Comparison of ENCODE assay signal across 8 cellular contexts in the genomic region with DNA sequence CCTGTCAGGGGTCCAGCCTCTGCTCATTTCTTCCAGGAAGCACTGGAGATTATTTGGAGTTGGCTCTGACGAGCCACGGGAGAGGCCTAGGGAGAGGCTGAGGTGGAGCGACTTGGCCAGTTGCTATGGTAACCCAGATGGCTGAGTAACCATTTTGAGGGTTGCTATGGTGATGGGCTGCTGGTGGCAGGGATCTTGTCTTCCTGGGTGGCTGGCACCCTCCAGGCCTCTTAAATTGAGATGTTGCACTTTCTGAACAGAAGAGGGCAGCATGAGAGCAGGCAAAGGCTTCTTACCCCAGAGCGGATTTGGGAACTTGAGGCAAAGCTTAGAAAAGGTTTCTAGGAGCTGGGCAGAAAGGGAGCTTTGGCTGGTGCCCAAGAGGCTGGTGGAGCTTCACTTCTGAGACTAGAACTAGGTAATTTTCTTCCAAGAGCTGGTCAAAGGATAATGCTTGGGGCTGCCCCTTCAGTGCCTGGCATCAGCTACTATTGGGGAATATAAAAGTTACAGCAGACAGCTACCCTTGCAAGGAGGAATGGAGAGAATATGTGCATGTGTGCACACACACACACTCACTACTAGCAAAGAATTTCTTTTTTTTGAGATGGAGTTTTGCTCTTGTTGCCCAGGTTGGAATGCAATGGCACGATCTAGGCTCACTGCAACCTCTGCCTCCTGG.
DNase-seq lines count a peak whose midpoint lies in the region; ATAC-seq and TF ChIP-seq lines count a peak whose summit lies in the region.

No MANE protein-coding gene starts in this region.

- H3K36me3 ChIP-seq in adrenal gland (replicated peaks in 1 of 2), result peaks cover 0 to 5% of the 10 kb centered on the region in 2 donors
- H3K36me3 ChIP-seq in heart right ventricle, result no peaks in the 10 kb centered on the region
- H3K36me3 ChIP-seq in prostate gland, result no peaks in the 10 kb centered on the region

- peak; percentile 84 for TF ChIP-seq CTCF in GM12872 (IDR thresholded peaks at IDR 0.05; ENCODE audit: insufficient read depth, low read depth, low read length)
- TF ChIP-seq CTCF in adrenal gland (IDR thresholded peaks at IDR 0.05), result peak; percentile 56 to 86 (median 76)
- TF ChIP-seq CTCF in heart right ventricle (IDR thresholded peaks at IDR 0.05), result peak; percentile 65 to 85 (median 73)
- peak; percentile 57 to 82 (median 74) for TF ChIP-seq CTCF in prostate gland (IDR thresholded peaks at IDR 0.05)

- H3K4me3 ChIP-seq in adrenal gland (no peak overlapping the region), heart right ventricle (no peak overlapping the region), prostate gland (no peak overlapping the region)

- 19 to 52% (median 27%) methylated on average over 2 to 5 of the region's 5 CpGs for WGBS in adrenal gland, 4 donors
- WGBS in heart right ventricle, 2 donors, result 22 to 27% methylated on average over 5 of the region's 5 CpGs
- 19% methylated on average over 5 of the region's 5 CpGs for WGBS in prostate gland

- peak overlapping the region in 1 of 5 donors; percentile 3 for H3K27ac ChIP-seq in adrenal gland
- no peak overlapping the region for H3K27ac ChIP-seq in heart right ventricle
- H3K27ac ChIP-seq in prostate gland, result no peak overlapping the region

- H3K9me3 ChIP-seq in adrenal gland (replicated peaks in 1 of 3) (no peaks in the 10 kb centered on the region), heart right ventricle (no peaks in the 10 kb centered on the region), prostate gland (no peaks in the 10 kb centered on the region)

- no peaks in the 10 kb centered on the region for H3K27me3 ChIP-seq in adrenal gland
- no peaks in the 10 kb centered on the region for H3K27me3 ChIP-seq in heart right ventricle
- no peaks in the 10 kb centered on the region for H3K27me3 ChIP-seq in prostate gland (replicated peaks; ENCODE audit: insufficient read depth)

- peaks cover 8 to 24% of the 10 kb centered on the region in 2 donors for H3K4me1 ChIP-seq in adrenal gland (replicated peaks in 1 of 2)
- peaks cover 0 to 33% (median 19%) of the 10 kb centered on the region in 9 donors for H3K4me1 ChIP-seq in heart right ventricle
- H3K4me1 ChIP-seq in prostate gland (replicated peaks), result peaks cover 11% of the 10 kb centered on the region

- intact Hi-C loops in adrenal gland (cut with DNase I) (loop anchor here in 1 of 2 donors (5.0 kb wide), 1 partner anchor 439 kb away; no protein-coding TSS in a partner anchor), heart right ventricle (cut with DNase I) (loop anchor here in 6 of 10 donors (2.0 to 10.0 kb wide), 6 partner anchors 160 to 444 kb away; a partner anchor contains a TSS), prostate gland (cut with DNase I) (loop anchor here (5.0 kb wide), 1 partner anchor 444 kb away; no protein-coding TSS in a partner anchor)

- TF ChIP-seq POLR2A in adrenal gland (IDR thresholded peaks at IDR 0.05) (no peak), prostate gland (IDR thresholded peaks at IDR 0.05) (no peak)

- ATAC-seq in heart right ventricle, result peak; percentile 58 to 79 (median 68)
- ATAC-seq in GM21447 (IDR thresholded peaks at IDR 0.05; ENCODE audit: unreplicated experiment), result no peak
- ATAC-seq in GM21717 (IDR thresholded peaks at IDR 0.05; ENCODE audit: unreplicated experiment), result no peak

- DNase-seq in NCI-H1417 treated with DMSO at 0.1 percent for 48 hours (lab: John Stamatoyannopoulos, UW) (peak; percentile 63), SW 1271 (lab: John Stamatoyannopoulos, UW) (peak; percentile 58 to 90), adrenal gland (peak; percentile 64 to 90 (median 81)), heart right ventricle (peak; percentile 25 to 59), prostate gland (ENCODE audit: low spot score) (peak; percentile 54)

Comparison
In these comparisons a context has a peak if more than half of its experiments do, and no peak if none do; other contexts are left out.
1. ATAC-seq: peak in heart right ventricle (8 of 8); none in GM21447 (single experiment) and GM21717 (single experiment).
2. Peak in every context shown above with its lines, with median percentiles within 50 percentile points of each other: CTCF ChIP-seq and DNase-seq.